Comparison of ENCODE assay signal across 1 cellular context in the genomic region with DNA sequence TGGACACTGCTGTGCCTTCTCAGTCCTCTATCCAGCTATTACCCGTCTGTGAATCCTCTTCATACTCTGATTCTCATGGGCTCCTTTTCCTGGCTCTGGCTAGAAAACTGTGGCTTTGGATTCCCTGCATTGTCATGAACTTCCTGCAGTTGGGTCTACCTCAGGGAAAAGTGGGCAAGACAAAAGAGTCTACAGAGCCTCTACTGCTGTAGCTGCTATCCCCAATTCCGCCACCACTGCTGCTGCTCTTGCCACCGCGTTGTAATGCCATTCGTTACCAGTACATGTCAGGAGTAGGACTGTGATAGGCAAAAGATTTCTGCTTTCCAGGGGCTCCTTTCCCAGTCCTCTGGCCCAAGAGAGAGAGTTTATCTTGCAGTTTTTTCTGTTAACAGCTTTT.
TF ChIP-seq lines count a peak whose summit lies in the region.

No MANE protein-coding gene starts in this region.

TF ChIP-seq in HepG2, 621 proteins besides CTCF, POLR2A, EP300 and RAD21:
- no peak for TF ChIP-seq ZNF776 (CRISPR knock-in tag; IDR thresholded peaks at IDR 0.05)
- no peak for TF ChIP-seq ZNF777 (CRISPR knock-in tag; IDR thresholded peaks at IDR 0.05)
- no peak for TF ChIP-seq ZNF234 (CRISPR knock-in tag; conservative IDR thresholded peaks at IDR 0.05)
- TF ChIP-seq ZNF33A (CRISPR knock-in tag; IDR thresholded peaks at IDR 0.05; ENCODE audit: borderline replicate concordance), result no peak
- no peak for TF ChIP-seq JUND (CRISPR knock-in tag; IDR thresholded peaks at IDR 0.05)
- TF ChIP-seq, protein P1, sequence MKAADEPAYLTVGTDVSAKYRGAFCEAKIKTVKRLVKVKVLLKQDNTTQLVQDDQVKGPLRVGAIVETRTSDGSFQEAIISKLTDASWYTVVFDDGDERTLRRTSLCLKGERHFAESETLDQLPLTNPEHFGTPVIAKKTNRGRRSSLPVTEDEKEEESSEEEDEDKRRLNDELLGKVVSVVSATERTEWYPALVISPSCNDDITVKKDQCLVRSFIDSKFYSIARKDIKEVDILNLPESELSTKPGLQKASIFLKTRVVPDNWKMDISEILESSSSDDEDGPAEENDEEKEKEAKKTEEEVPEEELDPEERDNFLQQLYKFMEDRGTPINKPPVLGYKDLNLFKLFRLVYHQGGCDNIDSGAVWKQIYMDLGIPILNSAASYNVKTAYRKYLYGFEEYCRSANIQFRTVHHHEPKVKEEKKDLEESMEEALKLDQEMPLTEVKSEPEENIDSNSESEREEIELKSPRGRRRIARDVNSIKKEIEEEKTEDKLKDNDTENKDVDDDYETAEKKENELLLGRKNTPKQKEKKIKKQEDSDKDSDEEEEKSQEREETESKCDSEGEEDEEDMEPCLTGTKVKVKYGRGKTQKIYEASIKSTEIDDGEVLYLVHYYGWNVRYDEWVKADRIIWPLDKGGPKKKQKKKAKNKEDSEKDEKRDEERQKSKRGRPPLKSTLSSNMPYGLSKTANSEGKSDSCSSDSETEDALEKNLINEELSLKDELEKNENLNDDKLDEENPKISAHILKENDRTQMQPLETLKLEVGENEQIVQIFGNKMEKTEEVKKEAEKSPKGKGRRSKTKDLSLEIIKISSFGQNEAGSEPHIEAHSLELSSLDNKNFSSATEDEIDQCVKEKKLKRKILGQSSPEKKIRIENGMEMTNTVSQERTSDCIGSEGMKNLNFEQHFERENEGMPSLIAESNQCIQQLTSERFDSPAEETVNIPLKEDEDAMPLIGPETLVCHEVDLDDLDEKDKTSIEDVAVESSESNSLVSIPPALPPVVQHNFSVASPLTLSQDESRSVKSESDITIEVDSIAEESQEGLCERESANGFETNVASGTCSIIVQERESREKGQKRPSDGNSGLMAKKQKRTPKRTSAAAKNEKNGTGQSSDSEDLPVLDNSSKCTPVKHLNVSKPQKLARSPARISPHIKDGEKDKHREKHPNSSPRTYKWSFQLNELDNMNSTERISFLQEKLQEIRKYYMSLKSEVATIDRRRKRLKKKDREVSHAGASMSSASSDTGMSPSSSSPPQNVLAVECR (CRISPR knock-in tag; IDR thresholded peaks at IDR 0.05; ENCODE audit: borderline replicate concordance), result no peak
- no peak for TF ChIP-seq ZNF572 (CRISPR knock-in tag; IDR thresholded peaks at IDR 0.05)
- no peak for TF ChIP-seq SRSF4 (IDR thresholded peaks at IDR 0.05; ENCODE audit: low read depth, low read length, poor library complexity, severe bottlenecking)
- no peak for TF ChIP-seq CHD2 (IDR thresholded peaks at IDR 0.05; ENCODE audit: low read depth, low read length)
- TF ChIP-seq EHMT2 (IDR thresholded peaks at IDR 0.05; ENCODE audit: borderline replicate concordance, low read depth, low read length), result no peak
- no peak for TF ChIP-seq HNRNPH1 (optimal IDR thresholded peaks at IDR 0.05; ENCODE audit: low read depth, low read length)
- no peak for TF ChIP-seq FOXO1 (CRISPR knock-in tag; IDR thresholded peaks at IDR 0.05)
- no peak for TF ChIP-seq ZNF451 (CRISPR knock-in tag; IDR thresholded peaks at IDR 0.05)
- TF ChIP-seq, protein P2, sequence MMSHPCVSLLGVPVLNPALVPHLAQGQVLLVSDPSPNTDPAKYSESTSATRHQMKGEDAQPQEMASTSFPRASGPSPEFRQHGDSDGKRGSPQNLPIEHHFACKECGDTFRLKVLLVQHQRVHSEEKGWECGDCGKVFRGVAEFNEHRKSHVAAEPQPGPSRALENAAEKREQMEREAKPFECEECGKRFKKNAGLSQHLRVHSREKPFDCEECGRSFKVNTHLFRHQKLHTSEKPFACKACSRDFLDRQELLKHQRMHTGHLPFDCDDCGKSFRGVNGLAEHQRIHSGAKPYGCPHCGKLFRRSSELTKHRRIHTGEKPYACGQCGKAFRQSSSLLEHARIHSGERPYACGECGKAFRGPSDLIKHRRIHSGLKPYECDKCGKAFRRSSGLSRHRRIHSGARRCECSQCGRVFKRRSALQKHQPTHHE (CRISPR knock-in tag; IDR thresholded peaks at IDR 0.05; ENCODE audit: borderline replicate concordance), result no peak
- TF ChIP-seq REXO4 (CRISPR knock-in tag; IDR thresholded peaks at IDR 0.05; ENCODE audit: borderline replicate concordance), result no peak
- no peak for TF ChIP-seq ZNF34 (CRISPR knock-in tag; IDR thresholded peaks at IDR 0.05; ENCODE audit: borderline replicate concordance)
- no peak for TF ChIP-seq SRSF9 (IDR thresholded peaks at IDR 0.05; ENCODE audit: borderline replicate concordance, insufficient read depth, low read depth, low read length, poor library complexity, severe bottlenecking)
- no peak for TF ChIP-seq ZSCAN22 (CRISPR knock-in tag; IDR thresholded peaks at IDR 0.05)
- TF ChIP-seq, protein P3, sequence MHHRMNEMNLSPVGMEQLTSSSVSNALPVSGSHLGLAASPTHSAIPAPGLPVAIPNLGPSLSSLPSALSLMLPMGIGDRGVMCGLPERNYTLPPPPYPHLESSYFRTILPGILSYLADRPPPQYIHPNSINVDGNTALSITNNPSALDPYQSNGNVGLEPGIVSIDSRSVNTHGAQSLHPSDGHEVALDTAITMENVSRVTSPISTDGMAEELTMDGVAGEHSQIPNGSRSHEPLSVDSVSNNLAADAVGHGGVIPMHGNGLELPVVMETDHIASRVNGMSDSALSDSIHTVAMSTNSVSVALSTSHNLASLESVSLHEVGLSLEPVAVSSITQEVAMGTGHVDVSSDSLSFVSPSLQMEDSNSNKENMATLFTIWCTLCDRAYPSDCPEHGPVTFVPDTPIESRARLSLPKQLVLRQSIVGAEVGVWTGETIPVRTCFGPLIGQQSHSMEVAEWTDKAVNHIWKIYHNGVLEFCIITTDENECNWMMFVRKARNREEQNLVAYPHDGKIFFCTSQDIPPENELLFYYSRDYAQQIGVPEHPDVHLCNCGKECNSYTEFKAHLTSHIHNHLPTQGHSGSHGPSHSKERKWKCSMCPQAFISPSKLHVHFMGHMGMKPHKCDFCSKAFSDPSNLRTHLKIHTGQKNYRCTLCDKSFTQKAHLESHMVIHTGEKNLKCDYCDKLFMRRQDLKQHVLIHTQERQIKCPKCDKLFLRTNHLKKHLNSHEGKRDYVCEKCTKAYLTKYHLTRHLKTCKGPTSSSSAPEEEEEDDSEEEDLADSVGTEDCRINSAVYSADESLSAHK (CRISPR knock-in tag; IDR thresholded peaks at IDR 0.05; ENCODE audit: borderline replicate concordance), result no peak
- TF ChIP-seq KLF6 (CRISPR knock-in tag; IDR thresholded peaks at IDR 0.05), result no peak
TF ChIP-seq in HepG2: peak in this region for 0.
